In genomic region chr9:136239963-136240330, GRCh38 we compare ENCODE assay signal across 15 cellular contexts. TPM values are rescaled to one million over a fixed set of nuclear protein-coding genes. Genes with fewer than 3 reads are reported as not detected.
DNase-seq lines count a peak whose midpoint lies in the region; ATAC-seq and TF ChIP-seq lines count a peak whose summit lies in the region.
"Had no signal": no experiment of that assay in that cellular context is flagged by ENCODE, and none has a peak within 500 bp of the region (broad histone marks: within the 10 kb centered on the region; RNA-seq: fewer than 3 reads in every experiment).

No MANE protein-coding gene starts in this region.

- peaks cover 11% of the 10 kb centered on the region for H3K36me3 Mint-ChIP-seq in activated CD4-positive, alpha-beta memory T cell treated with anti-CD3 and anti-CD28 coated beads for 36 hours

- DNase-seq in NOMO-1 treated with DMSO at 0.1 percent for 48 hours (lab: John Stamatoyannopoulos, UW; ENCODE audit: unreplicated experiment): peak; percentile 93
- no peak for DNase-seq in heart right ventricle
- DNase-seq in activated CD4-positive, alpha-beta memory T cell treated with anti-CD3 and anti-CD28 coated beads for 36 hours: no peak
- no peak for DNase-seq in body of pancreas
- DNase-seq in 8988T: no peak
- DNase-seq: DMS79 treated with DMSO at 0.1 percent for 48 hours; stimulated activated CD4-positive, alpha-beta T cell treated with anti-CD3 and anti-CD28 coated beads, Interleukin-4, amount 100 ng/mL, for 24 hours had no signal

- H4K20me1 ChIP-seq in BLaER1 treated with 17β-estradiol and CSF1 and Interleukin-3, amounts not matched to agents 10 nM and 100 nM: peaks cover 63 to 100% (median 100%) of the 10 kb centered on the region in 11 experiments; a peak in 21 of 22 replicates

- H3K27ac Mint-ChIP-seq in activated CD4-positive, alpha-beta memory T cell treated with anti-CD3 and anti-CD28 coated beads for 36 hours: no peak overlapping the region
- H3K27ac Mint-ChIP-seq: activated naive CD4-positive, alpha-beta T cell treated with anti-CD3 and anti-CD28 coated beads, Interleukin-2, amount 50 U/mL, for 24 hours; mesothelial cell of epicardium; stimulated activated naive CD8-positive, alpha-beta T cell treated with anti-CD3 and anti-CD28 coated beads, Interleukin-15, Interleukin-2, amounts not matched to agents 100 ng/mL and 50 ng/mL, for 24 hours had no signal

- CTCF ChIA-PET in activated CD4-positive, alpha-beta memory T cell treated with anti-CD3 and anti-CD28 coated beads for 36 hours (lab: Charles Lee): interaction anchor here (1.0 kb wide), 1 partner anchor 15 kb away, joined by 3 read pairs; no protein-coding TSS in a partner anchor

- no peak for TF ChIP-seq POLR2A in body of pancreas (IDR thresholded peaks at IDR 0.05)

- TF ChIP-seq CTCF in heart right ventricle (IDR thresholded peaks at IDR 0.05): no peak
- no peak for TF ChIP-seq CTCF in body of pancreas (IDR thresholded peaks at IDR 0.05)

- peak overlapping the region in 3 of 11 experiments; percentile 39 to 66 (median 65); a peak in 4 of 22 replicates for H3K9ac ChIP-seq in BLaER1 treated with 17β-estradiol and CSF1 and Interleukin-3, amounts not matched to agents 10 nM and 100 nM

- H3K4me3 Mint-ChIP-seq in activated CD4-positive, alpha-beta memory T cell treated with anti-CD3 and anti-CD28 coated beads for 36 hours: no peak overlapping the region
- H3K4me3 Mint-ChIP-seq: activated naive CD4-positive, alpha-beta T cell treated with anti-CD3 and anti-CD28 coated beads, Interleukin-2, amount 50 U/mL, for 24 hours; mesothelial cell of epicardium; stimulated activated naive CD8-positive, alpha-beta T cell treated with anti-CD3 and anti-CD28 coated beads, Interleukin-15, Interleukin-2, amounts not matched to agents 100 ng/mL and 50 ng/mL, for 24 hours had no signal

- peaks cover 67 to 100% (median 100%) of the 10 kb centered on the region in 10 experiments for H3K4me1 ChIP-seq in BLaER1 treated with 17β-estradiol and CSF1 and Interleukin-3, amounts not matched to agents 10 nM and 100 nM
- H3K4me1 ChIP-seq in heart right ventricle (peaks cover 10 to 73% (median 51%) of the 10 kb centered on the region in 9 donors), body of pancreas (peaks cover 73% of the 10 kb centered on the region)

- H3K4me3 ChIP-seq in BLaER1 treated with 17β-estradiol and CSF1 and Interleukin-3, amounts not matched to agents 10 nM and 100 nM: peak overlapping the region in 2 of 10 experiments; percentile 11 to 38; a peak in 4 of 20 replicates
- peak overlapping the region in 1 of 10 donors; percentile 2 for H3K4me3 ChIP-seq in heart right ventricle
- H3K4me3 ChIP-seq in body of pancreas: no peak overlapping the region

- WGBS in heart right ventricle, 2 donors: 41 to 58% methylated on average over 3 of the region's 3 CpGs
- 51 to 52% methylated on average over 3 of the region's 3 CpGs for WGBS in body of pancreas, 2 donors

- peaks cover 0 to 35% (median 0%) of the 10 kb centered on the region in 11 experiments; a peak in 6 of 22 replicates for H3K27me3 ChIP-seq in BLaER1 treated with 17β-estradiol and CSF1 and Interleukin-3, amounts not matched to agents 10 nM and 100 nM
- H3K27me3 ChIP-seq in heart right ventricle (no peaks in the 10 kb centered on the region), body of pancreas (no peaks in the 10 kb centered on the region)

- intact Hi-C loops in heart right ventricle (cut with DNase I) (loop anchor here in 1 of 10 donors (10.0 kb wide), 1 partner anchor 255 kb away; no protein-coding TSS in a partner anchor), body of pancreas (cut with DNase I) (no loop called here)
- intact Hi-C loops in activated CD4-positive, alpha-beta memory T cell treated with anti-CD3 and anti-CD28 coated beads for 36 hours (cut with micrococcal nuclease): loop anchor here (5.0 to 10.0 kb wide), 4 partner anchors 123 to 1365 kb away; partner anchors contain the start of genes ARRDC1, NOTCH1, TMEM250 and UBAC1

- no peaks in the 10 kb centered on the region for H3K27me3 Mint-ChIP-seq in activated CD4-positive, alpha-beta memory T cell treated with anti-CD3 and anti-CD28 coated beads for 36 hours
- H3K27me3 Mint-ChIP-seq: activated naive CD4-positive, alpha-beta T cell treated with anti-CD3 and anti-CD28 coated beads, Interleukin-2, amount 50 U/mL, for 24 hours; progenitor cell of endocrine pancreas; stimulated activated naive CD8-positive, alpha-beta T cell treated with anti-CD3 and anti-CD28 coated beads, Interleukin-15, Interleukin-2, amounts not matched to agents 100 ng/mL and 50 ng/mL, for 24 hours had no signal

- peaks cover 8 to 41% (median 26%) of the 10 kb centered on the region in 11 experiments; a peak in 20 of 22 replicates for H3K36me3 ChIP-seq in BLaER1 treated with 17β-estradiol and CSF1 and Interleukin-3, amounts not matched to agents 10 nM and 100 nM
- H3K36me3 ChIP-seq in heart right ventricle (peaks cover 0 to 17% (median 0%) of the 10 kb centered on the region in 9 donors), body of pancreas (replicated peaks in 1 of 2; ENCODE audit: insufficient read depth in 1 of 2, low read depth in 2 of 2) (peaks cover 0 to 4% of the 10 kb centered on the region in 2 donors)

- H3K9me3 ChIP-seq in BLaER1 treated with 17β-estradiol and CSF1 and Interleukin-3, amounts not matched to agents 10 nM and 100 nM (replicated peaks in 1 of 11): no peaks in the 10 kb centered on the region
- H3K9me3 ChIP-seq in heart right ventricle (no peaks in the 10 kb centered on the region), body of pancreas (no peaks in the 10 kb centered on the region)

- H3K27ac ChIP-seq in BLaER1 treated with 17β-estradiol and CSF1 and Interleukin-3, amounts not matched to agents 10 nM and 100 nM: peak overlapping the region in 7 of 11 experiments; percentile 30 to 56 (median 39); a peak in 8 of 22 replicates
- H3K27ac ChIP-seq in heart right ventricle (peak overlapping the region in 8 of 10 donors; percentile 65 to 82 (median 79)), body of pancreas (peak overlapping the region in 1 of 4 donors; percentile 4)

- no peaks in the 10 kb centered on the region for H3K9me3 Mint-ChIP-seq in activated CD4-positive, alpha-beta memory T cell treated with anti-CD3 and anti-CD28 coated beads for 36 hours
- H3K9me3 Mint-ChIP-seq: activated naive CD4-positive, alpha-beta T cell treated with anti-CD3 and anti-CD28 coated beads, Interleukin-2, amount 50 U/mL, for 24 hours; mesothelial cell of epicardium; stimulated activated naive CD8-positive, alpha-beta T cell treated with anti-CD3 and anti-CD28 coated beads, Interleukin-15, Interleukin-2, amounts not matched to agents 100 ng/mL and 50 ng/mL, for 24 hours had no signal

- POLR2A ChIA-PET in activated CD4-positive, alpha-beta memory T cell treated with anti-CD3 and anti-CD28 coated beads for 36 hours (lab: Charles Lee): no interaction called here

- H3K4me2 ChIP-seq in BLaER1 treated with 17β-estradiol and CSF1 and Interleukin-3, amounts not matched to agents 10 nM and 100 nM: peak overlapping the region; percentile 70 to 100 (median 95)

- H3K4me1 Mint-ChIP-seq in activated CD4-positive, alpha-beta memory T cell treated with anti-CD3 and anti-CD28 coated beads for 36 hours (ENCODE audit: low read depth): peaks cover 29% of the 10 kb centered on the region

- peak; percentile 32 for ATAC-seq in GM21786 (IDR thresholded peaks at IDR 0.05; ENCODE audit: unreplicated experiment)
- peak; percentile 55 to 87 (median 68) for ATAC-seq in heart right ventricle
- ATAC-seq in GM21825 (IDR thresholded peaks at IDR 0.05; ENCODE audit: unreplicated experiment): no peak
- no peak for ATAC-seq in body of pancreas

RNA-seq across cellular contexts. Expression of gene QSOX2, which starts 5.7 kb away (rescaled TPM):
- total RNA-seq in heart right ventricle (1 to 10 TPM; 4.6 to 9.1 (median 7.7) TPM), body of pancreas (10 to 100 TPM in 1 of 2 donors, 1 to 10 TPM in 1; 8.8 to 22.7 TPM)
- polyA plus RNA-seq in heart right ventricle: 1 to 10 TPM; 5.6 to 8.6 TPM
- 10 to 100 TPM; 19.0 to 19.4 TPM for total RNA-seq in activated CD4-positive, alpha-beta memory T cell treated with anti-CD3 and anti-CD28 coated beads for 36 hours

RNA-seq across cellular contexts. Expression of gene LHX3, which starts 35.0 kb away (rescaled TPM):
- total RNA-seq in heart right ventricle: not detected
- polyA plus RNA-seq in heart right ventricle: not detected
- not detected for total RNA-seq in activated CD4-positive, alpha-beta memory T cell treated with anti-CD3 and anti-CD28 coated beads for 36 hours
- not detected for total RNA-seq in body of pancreas
- total RNA-seq: mesothelial cell of epicardium, progenitor cell of endocrine pancreas had no signal
- polyA plus RNA-seq: esophagus had no signal

Comparison
In these comparisons a context has a peak if more than half of its experiments do, and no peak if none do; other contexts are left out.
1. ATAC-seq: peak in GM21786 (single experiment) and heart right ventricle (8 of 8); none in GM21825 (single experiment) and body of pancreas (single experiment).